In the genomic region with DNA sequence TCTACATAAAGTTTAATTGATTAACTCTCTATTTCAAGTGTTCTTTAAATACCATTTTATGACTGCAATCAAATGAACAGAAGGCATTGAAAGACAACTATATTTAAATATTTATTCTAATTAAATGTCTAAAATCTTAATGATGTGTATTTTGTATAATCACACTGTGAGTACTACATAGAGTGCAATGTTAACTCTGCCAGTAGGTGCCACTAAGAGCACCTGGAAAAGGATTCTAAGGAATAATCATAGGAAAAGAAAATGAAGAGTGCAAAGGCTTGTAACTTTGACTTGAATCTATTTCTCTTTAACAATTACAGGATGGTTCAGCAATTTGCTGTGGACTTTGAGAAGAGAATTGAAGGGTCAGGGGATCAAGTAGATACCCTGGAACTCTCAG, we compare ENCODE assay signal across 10 cellular contexts.
DNase-seq lines count a peak whose midpoint lies in the region; ATAC-seq and TF ChIP-seq lines count a peak whose summit lies in the region.
"Had no signal": no experiment of that assay in that cellular context is flagged by ENCODE, and none has a peak within 500 bp of the region (broad histone marks: within the 10 kb centered on the region; RNA-seq: fewer than 3 reads in every experiment).

No MANE protein-coding gene starts in this region.

- TF ChIP-seq EP300 in neural cell (conservative IDR thresholded peaks at IDR 0.05; ENCODE audit: poor library complexity, severe bottlenecking) = no peak

- no peak overlapping the region for H2AFZ ChIP-seq in neural cell (ENCODE audit: low read depth, low read length)

- ATAC-seq in GM18520 (IDR thresholded peaks at IDR 0.05; ENCODE audit: unreplicated experiment) (no peak), GM18519 (IDR thresholded peaks at IDR 0.05; ENCODE audit: low FRiP score, unreplicated experiment) (no peak)

- no peaks in the 10 kb centered on the region for H3K27me3 ChIP-seq in neural cell (ENCODE audit: insufficient read depth, low read depth, low read length)
- H3K27me3 ChIP-seq: suprapubic skin had no signal

- H3K27ac ChIP-seq in neural cell (ENCODE audit: low read length) (no peak overlapping the region), substantia nigra (ENCODE audit: low read depth, low read length, poor library complexity, severe bottlenecking) (no peak overlapping the region)
- H3K27ac ChIP-seq: suprapubic skin had no signal

- H3F3A ChIP-seq in neural cell (ENCODE audit: insufficient read depth, low read length, poor library complexity, severe bottlenecking) = no peaks in the 10 kb centered on the region

- peak; percentile 23 for TF ChIP-seq RAD21 in neural cell (conservative IDR thresholded peaks at IDR 0.05)

- H3K79me2 ChIP-seq in neural cell (replicated peaks; ENCODE audit: insufficient read depth, low read length) = no peaks in the 10 kb centered on the region

- H4K20me1 ChIP-seq in neural cell (ENCODE audit: insufficient read depth) = no peaks in the 10 kb centered on the region

- H3K9me2 ChIP-seq in neural cell (ENCODE audit: insufficient read depth, low read length) = no peaks in the 10 kb centered on the region

- TF ChIP-seq CTCF in AG10803 (conservative IDR thresholded peaks at IDR 0.05; ENCODE audit: low read length) (peak; percentile 60), choroid plexus epithelial cell (conservative IDR thresholded peaks at IDR 0.05; ENCODE audit: low read depth, low read length) (no peak), neural cell (IDR thresholded peaks at IDR 0.05; ENCODE audit: poor library complexity, severe bottlenecking) (peak; percentile 17)

- H3K36me3 ChIP-seq in neural cell (ENCODE audit: insufficient read depth, low read length) = peaks cover 6% of the 10 kb centered on the region
- H3K36me3 ChIP-seq: suprapubic skin had no signal

- no peak overlapping the region for H3K4me2 ChIP-seq in neural cell (ENCODE audit: low read length)

- DNase-seq in AG10803 (ENCODE audit: low read depth) = peak; percentile 37
- peak; percentile 9 for DNase-seq in NCI-H1694 treated with DMSO at 0.1 percent for 48 hours (lab: John Stamatoyannopoulos, UW)
- DNase-seq in choroid plexus epithelial cell (ENCODE audit: low read depth) = peak; percentile 56
- no peak for DNase-seq in substantia nigra (lab: John Stamatoyannopoulos, UW)
- no peak for DNase-seq in MV-4-11 (lab: John Stamatoyannopoulos, UW)
- DNase-seq: activated CD4-positive, alpha-beta T cell treated with anti-CD3 and anti-CD28 coated beads, Interleukin-2, amount 50 U/mL, for 48 hours had no signal

- H3K9ac ChIP-seq in neural cell (ENCODE audit: low read length) = no peak overlapping the region

- no peaks in the 10 kb centered on the region for H3K9me3 ChIP-seq in neural cell (ENCODE audit: low read length)
- H3K9me3 ChIP-seq: suprapubic skin had no signal

- H3K4me3 ChIP-seq in AG10803 (ENCODE audit: low read length) (no peak overlapping the region), choroid plexus epithelial cell (ENCODE audit: low read depth, low read length) (no peak overlapping the region), neural cell (ENCODE audit: low read length) (no peak overlapping the region)
- H3K4me3 ChIP-seq: suprapubic skin had no signal

TF ChIP-seq in neural cell, 6 proteins besides CTCF, POLR2A, EP300 and RAD21:
- TF ChIP-seq EZH2 (IDR thresholded peaks at IDR 0.05; ENCODE audit: borderline replicate concordance, insufficient read depth, low read length, poor library complexity, severe bottlenecking) (no peak), SMC3 (conservative IDR thresholded peaks at IDR 0.05; ENCODE audit: poor library complexity) (no peak), POLR2AphosphoS5 (IDR thresholded peaks at IDR 0.05) (no peak), TAF1 (IDR thresholded peaks at IDR 0.05; ENCODE audit: low read depth) (no peak), MXI1 (conservative IDR thresholded peaks at IDR 0.05; ENCODE audit: poor library complexity, severe bottlenecking) (no peak)
- TF ChIP-seq, protein P1, sequence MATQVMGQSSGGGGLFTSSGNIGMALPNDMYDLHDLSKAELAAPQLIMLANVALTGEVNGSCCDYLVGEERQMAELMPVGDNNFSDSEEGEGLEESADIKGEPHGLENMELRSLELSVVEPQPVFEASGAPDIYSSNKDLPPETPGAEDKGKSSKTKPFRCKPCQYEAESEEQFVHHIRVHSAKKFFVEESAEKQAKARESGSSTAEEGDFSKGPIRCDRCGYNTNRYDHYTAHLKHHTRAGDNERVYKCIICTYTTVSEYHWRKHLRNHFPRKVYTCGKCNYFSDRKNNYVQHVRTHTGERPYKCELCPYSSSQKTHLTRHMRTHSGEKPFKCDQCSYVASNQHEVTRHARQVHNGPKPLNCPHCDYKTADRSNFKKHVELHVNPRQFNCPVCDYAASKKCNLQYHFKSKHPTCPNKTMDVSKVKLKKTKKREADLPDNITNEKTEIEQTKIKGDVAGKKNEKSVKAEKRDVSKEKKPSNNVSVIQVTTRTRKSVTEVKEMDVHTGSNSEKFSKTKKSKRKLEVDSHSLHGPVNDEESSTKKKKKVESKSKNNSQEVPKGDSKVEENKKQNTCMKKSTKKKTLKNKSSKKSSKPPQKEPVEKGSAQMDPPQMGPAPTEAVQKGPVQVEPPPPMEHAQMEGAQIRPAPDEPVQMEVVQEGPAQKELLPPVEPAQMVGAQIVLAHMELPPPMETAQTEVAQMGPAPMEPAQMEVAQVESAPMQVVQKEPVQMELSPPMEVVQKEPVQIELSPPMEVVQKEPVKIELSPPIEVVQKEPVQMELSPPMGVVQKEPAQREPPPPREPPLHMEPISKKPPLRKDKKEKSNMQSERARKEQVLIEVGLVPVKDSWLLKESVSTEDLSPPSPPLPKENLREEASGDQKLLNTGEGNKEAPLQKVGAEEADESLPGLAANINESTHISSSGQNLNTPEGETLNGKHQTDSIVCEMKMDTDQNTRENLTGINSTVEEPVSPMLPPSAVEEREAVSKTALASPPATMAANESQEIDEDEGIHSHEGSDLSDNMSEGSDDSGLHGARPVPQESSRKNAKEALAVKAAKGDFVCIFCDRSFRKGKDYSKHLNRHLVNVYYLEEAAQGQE (IDR thresholded peaks at IDR 0.05; ENCODE audit: borderline replicate concordance) = no peak

Comparison
In these comparisons a context has a peak if more than half of its experiments do, and no peak if none do; other contexts are left out.
1. DNase-seq: peak in AG10803 (single experiment), NCI-H1694 treated with DMSO at 0.1 percent for 48 hours (single experiment) and choroid plexus epithelial cell (single experiment); none in substantia nigra (0 of 49) and MV-4-11 (single experiment).